Comparison of ENCODE assay signal across 24 cellular contexts in genomic region chr12:83181074-83181473, GRCh38.
DNase-seq lines count a peak whose midpoint lies in the region; ATAC-seq, FAIRE-seq and TF ChIP-seq lines count a peak whose summit lies in the region.
"Had no signal": no experiment of that assay in that cellular context is flagged by ENCODE, and none has a peak within 500 bp of the region (broad histone marks: within the 10 kb centered on the region; RNA-seq: fewer than 3 reads in every experiment).

No MANE protein-coding gene starts in this region.

- no peak overlapping the region for H3K9ac ChIP-seq in IMR-90 (ENCODE audit: low read depth, low read length)
- no peak overlapping the region for H3K9ac ChIP-seq in K562 (ENCODE audit: insufficient read depth in 1 of 2, low read depth in 2 of 2, low read length in 2 of 2)
- H3K9ac ChIP-seq: BLaER1 treated with 17β-estradiol and CSF1 and Interleukin-3, amounts not matched to agents 10 nM and 100 nM had no signal

- H2BK20ac ChIP-seq in IMR-90 (ENCODE audit: low read depth, low read length): no peak overlapping the region

- no peak for TF ChIP-seq POLR2A in A549 (IDR thresholded peaks at IDR 0.05; ENCODE audit: low read length)
- no peak for TF ChIP-seq POLR2A in IMR-90 (IDR thresholded peaks at IDR 0.05; ENCODE audit: low read depth, low read length)
- no peak for TF ChIP-seq POLR2A in K562 (conservative IDR thresholded peaks at IDR 0.05)

- no peaks in the 10 kb centered on the region for H3K79me1 ChIP-seq in IMR-90 (ENCODE audit: low read depth in 1 of 2, low read length in 2 of 2)

- TF ChIP-seq CTCF in A549 (IDR thresholded peaks at IDR 0.05): no peak
- TF ChIP-seq CTCF in IMR-90 (conservative IDR thresholded peaks at IDR 0.05; ENCODE audit: low read depth, low read length): no peak
- TF ChIP-seq CTCF in K562 (IDR thresholded peaks at IDR 0.05 in 2 of 3, conservative IDR thresholded peaks at IDR 0.05 in 1 of 3; ENCODE audit: insufficient read depth in 2 of 3, low read depth in 1 of 3, low read length in 3 of 3): no peak

- H2AK5ac ChIP-seq in IMR-90 (ENCODE audit: low read depth, low read length): no peak overlapping the region

- H2BK5ac ChIP-seq in IMR-90 (ENCODE audit: low read depth, low read length, poor library complexity, severe bottlenecking): no peak overlapping the region

- CTCF ChIA-PET in A549 (lab: Yijun Ruan, JAX) (interaction anchor here (1.1 to 1.6 kb wide), 2 partner anchors 9 to 495 kb away, joined by 4 to 5 read pairs; no protein-coding TSS in a partner anchor), IMR-90 (lab: Yijun Ruan, JAX) (no interaction called here), K562 (lab: Yijun Ruan, JAX; ENCODE audit: low intra/inter-chr PET ratio) (no interaction called here)

- H3K18ac ChIP-seq in IMR-90 (ENCODE audit: low read depth, low read length): no peak overlapping the region

- H3K4me2 ChIP-seq in A549 (no peak overlapping the region), IMR-90 (ENCODE audit: low read depth, low read length) (no peak overlapping the region), K562 (ENCODE audit: insufficient read depth, low read length) (no peak overlapping the region)
- H3K4me2 ChIP-seq: BLaER1 treated with 17β-estradiol and CSF1 and Interleukin-3, amounts not matched to agents 10 nM and 100 nM had no signal

- no peak overlapping the region for H2AK9ac ChIP-seq in IMR-90 (replicated peaks; ENCODE audit: low read depth, low read length, poor library complexity)

- dilution Hi-C loops in IMR-90 (cut with HindIII; ENCODE audit: low sequenced_read_pairs, unreplicated experiment): no loop called here

- H3K9me3 ChIP-seq in A549: no peaks in the 10 kb centered on the region
- no peaks in the 10 kb centered on the region for H3K9me3 ChIP-seq in IMR-90 (ENCODE audit: control insufficient read depth, insufficient read depth, low read length)
- H3K9me3 ChIP-seq in K562 (replicated peaks; ENCODE audit: control insufficient read depth, insufficient read depth, low read depth, low read length): no peaks in the 10 kb centered on the region
- H3K9me3 ChIP-seq: BLaER1 treated with 17β-estradiol and CSF1 and Interleukin-3, amounts not matched to agents 10 nM and 100 nM; Caco-2 had no signal

- no peak overlapping the region for H3K56ac ChIP-seq in IMR-90 (ENCODE audit: extremely low read depth, insufficient read depth, low read length)

- DNase-seq in A549 (ENCODE audit: low read depth in 1 of 2, low spot score in 1 of 2): no peak
- no peak for DNase-seq in IMR-90
- no peak for DNase-seq in K562 (ENCODE audit: extremely low read depth in 1 of 4, low spot score in 3 of 4)
- no peak for DNase-seq in NCI-H1436 (lab: John Stamatoyannopoulos, UW)
- no peak for DNase-seq in NOMO-1 treated with dmso at 0.1 percent for 144 hours (lab: John Stamatoyannopoulos, UW; ENCODE audit: unreplicated experiment)
- DNase-seq: 8988T; AML-193; Caco-2; Calu3; CD4-positive, alpha-beta T cell; CD8-positive, alpha-beta T cell; DMS 273 treated with DMSO at 0.1 percent for 48 hours; DMS153; DMS53; DMS79; DND-41; EL; GDM1 had no signal

- in situ Hi-C loops in IMR-90 (cut with MboI; ENCODE audit: low sequenced_read_pairs): no loop called here
- in situ Hi-C loops in K562 (cut with MboI): no loop called here

- H3K79me2 ChIP-seq in K562 (ENCODE audit: control insufficient read depth, insufficient read depth, low read length): no peaks in the 10 kb centered on the region

- H3K4me3 ChIP-seq in A549 (no peak overlapping the region), IMR-90 (ENCODE audit: insufficient read depth, low read depth, low read length) (no peak overlapping the region), K562 (no peak overlapping the region)
- H3K4me3 ChIP-seq: BLaER1 treated with 17β-estradiol and CSF1 and Interleukin-3, amounts not matched to agents 10 nM and 100 nM; GM12878 had no signal

- no peaks in the 10 kb centered on the region for H4K20me1 ChIP-seq in IMR-90 (ENCODE audit: insufficient read depth, low read length)
- H4K20me1 ChIP-seq in K562 (replicated peaks; ENCODE audit: control insufficient read depth, insufficient read depth, low read length): no peaks in the 10 kb centered on the region
- H4K20me1 ChIP-seq: BLaER1 treated with 17β-estradiol and CSF1 and Interleukin-3, amounts not matched to agents 10 nM and 100 nM had no signal

- BruUV-seq in IMR-90 (replicated peaks; lab: Mats Ljungman, UMichigan) (no TSS peak), K562 (replicated peaks; lab: Mats Ljungman, UMichigan) (no TSS peak)

- TF ChIP-seq RAD21 in A549 (conservative IDR thresholded peaks at IDR 0.05 in 1 of 2, IDR thresholded peaks at IDR 0.05 in 1 of 2) (no peak), IMR-90 (IDR thresholded peaks at IDR 0.05; ENCODE audit: low read length) (no peak), K562 (CRISPR knock-in tag; conservative IDR thresholded peaks at IDR 0.05 in 1 of 2, IDR thresholded peaks at IDR 0.05 in 1 of 2) (no peak)

- H3K9me1 ChIP-seq in IMR-90 (ENCODE audit: insufficient read depth, low read length) (no peaks in the 10 kb centered on the region), K562 (ENCODE audit: control insufficient read depth, insufficient read depth, low read length) (no peaks in the 10 kb centered on the region)

- no peak overlapping the region for H3K23ac ChIP-seq in IMR-90 (ENCODE audit: low read depth, low read length)

- no peak overlapping the region for H4K5ac ChIP-seq in IMR-90 (ENCODE audit: low read depth, low read length)

- H3K14ac ChIP-seq in IMR-90 (replicated peaks; ENCODE audit: low read depth, low read length): no peak overlapping the region

- H3K4ac ChIP-seq in IMR-90 (ENCODE audit: low read depth, low read length): no peak overlapping the region

- H3K27me3 ChIP-seq in IMR-90 (ENCODE audit: control insufficient read depth, insufficient read depth, low read length) (no peaks in the 10 kb centered on the region), K562 (ENCODE audit: control insufficient read depth in 2 of 2, insufficient read depth in 2 of 2, low read length in 2 of 2) (no peaks in the 10 kb centered on the region)
- H3K27me3 ChIP-seq: BLaER1 treated with 17β-estradiol and CSF1 and Interleukin-3, amounts not matched to agents 10 nM and 100 nM had no signal

- H3K4me1 ChIP-seq in A549 (no peaks in the 10 kb centered on the region), IMR-90 (ENCODE audit: control insufficient read depth, insufficient read depth, low read length) (no peaks in the 10 kb centered on the region), K562 (replicated peaks in 1 of 2; ENCODE audit: control insufficient read depth in 2 of 2, insufficient read depth in 2 of 2, low read length in 2 of 2) (no peaks in the 10 kb centered on the region)
- H3K4me1 ChIP-seq: BLaER1 treated with 17β-estradiol and CSF1 and Interleukin-3, amounts not matched to agents 10 nM and 100 nM; Caco-2 had no signal

- TF ChIP-seq EP300 in A549 (IDR thresholded peaks at IDR 0.05) (no peak), K562 (IDR thresholded peaks at IDR 0.05; ENCODE audit: low read length) (no peak)

- POLR2A ChIA-PET in A549 (lab: Yijun Ruan, JAX): no interaction called here
- POLR2A ChIA-PET in IMR-90 (lab: Charles Lee; ENCODE audit: unreplicated experiment): no interaction called here
- POLR2A ChIA-PET in K562 (lab: Yijun Ruan, JAX): no interaction called here

- H3K36me3 ChIP-seq in IMR-90 (ENCODE audit: control insufficient read depth, insufficient read depth, low read length): no peaks in the 10 kb centered on the region
- no peaks in the 10 kb centered on the region for H3K36me3 ChIP-seq in K562 (ENCODE audit: control insufficient read depth, insufficient read depth, low read length)
- H3K36me3 ChIP-seq: BLaER1 treated with 17β-estradiol and CSF1 and Interleukin-3, amounts not matched to agents 10 nM and 100 nM had no signal

- H3K27ac ChIP-seq in A549 (no peak overlapping the region), IMR-90 (ENCODE audit: insufficient read depth, low read length) (no peak overlapping the region), K562 (ENCODE audit: extremely low read depth, low read depth, low read length) (no peak overlapping the region)
- H3K27ac ChIP-seq: BLaER1 treated with 17β-estradiol and CSF1 and Interleukin-3, amounts not matched to agents 10 nM and 100 nM; C4-2B had no signal

- H2BK15ac ChIP-seq in IMR-90 (ENCODE audit: low read depth, low read length): no peak overlapping the region

- H4K8ac ChIP-seq in IMR-90 (ENCODE audit: low read depth in 2 of 2, low read length in 2 of 2): no peak overlapping the region

- ATAC-seq in A549 (no peak), IMR-90 (ENCODE audit: low read depth) (no peak), K562 (no peak)
- ATAC-seq: CD8-positive, alpha-beta T cell; GM12878 had no signal

- no peak overlapping the region for H2BK120ac ChIP-seq in IMR-90 (ENCODE audit: low read depth, low read length)

- H2AFZ ChIP-seq in IMR-90 (replicated peaks; ENCODE audit: low read length, poor library complexity) (no peak overlapping the region), K562 (ENCODE audit: low read depth, low read length) (no peak overlapping the region)

- WGBS in A549 (ENCODE audit: missing lambda C conversion rate): 23% methylated on average over 1 of the region's 1 CpG
- WGBS in IMR-90 (ENCODE audit: extremely low coverage in 2 of 2, insufficient read length in 1 of 2), 2 experiments: no CpG with 5 or more reads among the region's 1 CpG
- no CpG with 5 or more reads among the region's 1 CpG for WGBS in K562 (ENCODE audit: insufficient coverage, low coverage, missing lambda C conversion rate)

- no peak for FAIRE-seq in A549 (lab: Jason Lieb, UNC)
- no peak for FAIRE-seq in K562 (lab: Jason Lieb, UNC)
- FAIRE-seq: A204.1, GM12878, GM12892, GM18507 had no signal

- no peak overlapping the region for H4K91ac ChIP-seq in IMR-90 (ENCODE audit: insufficient read depth, low read depth, low read length)

- intact Hi-C loops in IMR-90 (cut with micrococcal nuclease): no loop called here
- intact Hi-C loops in K562 (cut with micrococcal nuclease): no loop called here

TF ChIP-seq in A549, 52 proteins besides CTCF, POLR2A, EP300 and RAD21 (continues in another document):
- TF ChIP-seq JUN (IDR thresholded peaks at IDR 0.05): no peak
- peak; percentile 55 for TF ChIP-seq MAFK (IDR thresholded peaks at IDR 0.05; ENCODE audit: partially characterized antibody)
- no peak for TF ChIP-seq FOSB (CRISPR knock-in tag; IDR thresholded peaks at IDR 0.05)
- no peak for TF ChIP-seq GATA3 (IDR thresholded peaks at IDR 0.05; ENCODE audit: borderline replicate concordance)

TF ChIP-seq in IMR-90, 13 proteins besides CTCF, POLR2A, EP300 and RAD21 (continues in another document):
- no peak for TF ChIP-seq CHD1 (IDR thresholded peaks at IDR 0.05; ENCODE audit: low read depth, low read length)
- no peak for TF ChIP-seq RFX5 (IDR thresholded peaks at IDR 0.05; ENCODE audit: low read depth, low read length)
- no peak for TF ChIP-seq MXI1 (IDR thresholded peaks at IDR 0.05; ENCODE audit: borderline replicate concordance, low read depth, low read length)

TF ChIP-seq in K562, 482 proteins besides CTCF, POLR2A, EP300 and RAD21:
- TF ChIP-seq C11orf30 (IDR thresholded peaks at IDR 0.05; ENCODE audit: low read depth) (peak; percentile 53), FOXK1 (CRISPR knock-in tag; IDR thresholded peaks at IDR 0.05; ENCODE audit: borderline replicate concordance) (no peak), ZNF316 (IDR thresholded peaks at IDR 0.05) (peak; percentile 63)
TF ChIP-seq in K562: peak in this region for 2.

Comparison
In these comparisons a context has a peak if more than half of its experiments do, and no peak if none do; other contexts are left out.
1. Of the 35 proteins assayed by ChIP-seq in both K562 and A549: peak only in K562: none; only in A549: MAFK; in both: none; in neither: 34.